In the genomic region with DNA sequence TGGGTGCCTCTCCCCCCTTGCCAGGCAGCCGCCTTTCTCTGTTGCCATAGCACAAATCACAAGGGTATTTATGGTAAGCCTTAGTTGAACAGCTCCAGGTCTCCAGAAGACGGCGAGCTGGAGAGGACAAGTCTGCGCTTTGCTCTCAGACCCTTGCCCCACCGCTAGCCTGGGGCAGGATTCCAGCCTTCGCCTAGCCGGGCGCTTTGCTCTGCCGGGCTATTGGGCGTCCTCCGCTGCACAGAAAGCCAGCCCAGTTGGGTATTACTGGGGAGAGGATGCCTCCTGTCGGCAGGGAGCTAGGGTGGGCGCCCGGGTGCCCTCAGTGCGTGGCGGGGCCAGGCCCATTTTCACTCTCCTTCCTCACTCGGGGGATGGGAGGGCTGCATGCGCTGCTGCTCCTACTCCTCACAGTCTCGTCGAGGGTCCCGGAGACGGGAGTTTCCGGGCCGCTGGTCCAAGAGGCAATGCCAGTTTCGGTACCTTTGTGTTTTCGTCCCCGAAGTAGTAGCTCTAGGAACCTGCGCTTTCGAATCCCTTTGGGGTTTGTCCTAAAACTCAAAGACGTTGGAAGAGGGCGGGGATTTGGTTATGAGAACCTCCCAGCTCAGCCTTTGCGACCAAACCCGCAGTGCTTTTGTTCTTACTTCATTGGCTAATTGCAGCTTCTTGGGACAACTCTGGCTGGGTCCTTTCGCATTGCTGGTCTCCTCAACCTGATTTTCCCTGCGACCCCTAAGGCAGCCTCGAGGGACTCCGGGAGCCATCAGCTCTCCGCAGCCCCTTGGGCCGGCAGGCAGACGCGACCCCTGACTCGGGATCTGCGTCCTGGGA, we compare ENCODE assay signal across 8 cellular contexts. TPM values are rescaled to one million over a fixed set of nuclear protein-coding genes. Genes with fewer than 3 reads are reported as not detected.
DNase-seq lines count a peak whose midpoint lies in the region; ATAC-seq and TF ChIP-seq lines count a peak whose summit lies in the region.

No MANE protein-coding gene starts in this region.

- no peaks in the 10 kb centered on the region for H3K9me3 ChIP-seq in RWPE2 (ENCODE audit: severe bottlenecking)

- H3K4me1 ChIP-seq in RWPE2 (ENCODE audit: insufficient read depth, poor library complexity, severe bottlenecking): peaks cover 4% of the 10 kb centered on the region

- H3K27ac Mint-ChIP-seq in dendritic cell treated with granulocyte-macrophage colony-stimulating factor and Interleukin-4, amounts not matched to agents 40 ng/mL and 50 ng/mL, for 4 days: no peak overlapping the region
- no peak overlapping the region for H3K27ac Mint-ChIP-seq in mesothelial cell of epicardium

- peak overlapping the region; percentile 28 for H3K4me3 ChIP-seq in RWPE2 (ENCODE audit: severe bottlenecking)

- ATAC-seq in RWPE2 (ENCODE audit: low read depth): peak; percentile 13; the same call in 1 of the 3 replicates
- no peak for ATAC-seq in HG02981 (IDR thresholded peaks at IDR 0.05; ENCODE audit: unreplicated experiment)
- no peak for ATAC-seq in HG03095 (IDR thresholded peaks at IDR 0.05; ENCODE audit: unreplicated experiment)

- H3K36me3 Mint-ChIP-seq in dendritic cell treated with granulocyte-macrophage colony-stimulating factor and Interleukin-4, amounts not matched to agents 40 ng/mL and 50 ng/mL, for 4 days (ENCODE audit: low read depth): peaks cover 10% of the 10 kb centered on the region
- H3K36me3 Mint-ChIP-seq in mesothelial cell of epicardium: no peaks in the 10 kb centered on the region

- peaks cover 84% of the 10 kb centered on the region for H3K27me3 Mint-ChIP-seq in dendritic cell treated with granulocyte-macrophage colony-stimulating factor and Interleukin-4, amounts not matched to agents 40 ng/mL and 50 ng/mL, for 4 days
- peaks cover 74% of the 10 kb centered on the region for H3K27me3 Mint-ChIP-seq in mesothelial cell of epicardium (ENCODE audit: low read depth)

- no peaks in the 10 kb centered on the region for H3K9me3 Mint-ChIP-seq in dendritic cell treated with granulocyte-macrophage colony-stimulating factor and Interleukin-4, amounts not matched to agents 40 ng/mL and 50 ng/mL, for 4 days
- no peaks in the 10 kb centered on the region for H3K9me3 Mint-ChIP-seq in mesothelial cell of epicardium

- H3K27ac ChIP-seq in RWPE2 (ENCODE audit: poor library complexity, severe bottlenecking): no peak overlapping the region

- TF ChIP-seq CTCF in RWPE2 (IDR thresholded peaks at IDR 0.05; ENCODE audit: poor library complexity, severe bottlenecking) (peak; percentile 56), mesothelial cell of epicardium (IDR thresholded peaks at IDR 0.05; ENCODE audit: unreplicated experiment) (no peak)

- no peaks in the 10 kb centered on the region for H3K27me3 ChIP-seq in RWPE2 (ENCODE audit: insufficient read depth, poor library complexity, severe bottlenecking)

- intact Hi-C loops in dendritic cell treated with granulocyte-macrophage colony-stimulating factor and Interleukin-4, amounts not matched to agents 40 ng/mL and 50 ng/mL, for 4 days (cut with micrococcal nuclease): loop anchor here (10.0 kb wide), 1 partner anchor 102 kb away; no protein-coding TSS in a partner anchor

- DNase-seq in stimulated activated CD4-positive, alpha-beta T cell treated with anti-CD3 and anti-CD28 coated beads, Interleukin-1b, Interleukin-23, amount 100 ng/mL, for 48 hours: peak; percentile 45
- DNase-seq in stimulated activated CD4-positive, alpha-beta T cell treated with anti-CD3 and anti-CD28 coated beads, Interleukin-2, amount 100 ng/mL, for 48 hours: no peak
- no peak for DNase-seq in RWPE2 (ENCODE audit: low spot score)
- peak; percentile 25 to 68 for DNase-seq in mesothelial cell of epicardium (ENCODE audit: low spot score in 2 of 2, unreplicated experiment in 2 of 2)
- no peak for DNase-seq in NCI-H2029 (lab: John Stamatoyannopoulos, UW)

- peak overlapping the region; percentile 66 for H3K4me3 Mint-ChIP-seq in dendritic cell treated with granulocyte-macrophage colony-stimulating factor and Interleukin-4, amounts not matched to agents 40 ng/mL and 50 ng/mL, for 4 days
- H3K4me3 Mint-ChIP-seq in mesothelial cell of epicardium: peak overlapping the region; percentile 67

- peaks cover 70% of the 10 kb centered on the region for H3K4me1 Mint-ChIP-seq in dendritic cell treated with granulocyte-macrophage colony-stimulating factor and Interleukin-4, amounts not matched to agents 40 ng/mL and 50 ng/mL, for 4 days (ENCODE audit: low read depth)
- H3K4me1 Mint-ChIP-seq in mesothelial cell of epicardium: peaks cover 30% of the 10 kb centered on the region

- no peaks in the 10 kb centered on the region for H3K36me3 ChIP-seq in RWPE2 (ENCODE audit: low read depth)

RNA-seq across cellular contexts. Expression of gene DLX2, which starts 3.6 kb away (rescaled TPM):
- total RNA-seq in mesothelial cell of epicardium: 9.7 to 11.8 TPM (median 10.7 TPM) in 3 replicates

RNA-seq across cellular contexts. Expression of gene DLX1, which starts 21.0 kb away (rescaled TPM):
- 5.1 to 5.9 TPM (median 5.1 TPM) in 3 replicates for total RNA-seq in mesothelial cell of epicardium

Comparison
In these comparisons a context has a peak if more than half of its experiments do, and no peak if none do; other contexts are left out.
1. DNase-seq: peak in stimulated activated CD4-positive, alpha-beta T cell treated with anti-CD3 and anti-CD28 coated beads, Interleukin-1b, Interleukin-23, amount 100 ng/mL, for 48 hours (single experiment) and mesothelial cell of epicardium (2 of 2); none in stimulated activated CD4-positive, alpha-beta T cell treated with anti-CD3 and anti-CD28 coated beads, Interleukin-2, amount 100 ng/mL, for 48 hours (0 of 2), RWPE2 (single experiment) and NCI-H2029 (single experiment).